In the genomic region with DNA sequence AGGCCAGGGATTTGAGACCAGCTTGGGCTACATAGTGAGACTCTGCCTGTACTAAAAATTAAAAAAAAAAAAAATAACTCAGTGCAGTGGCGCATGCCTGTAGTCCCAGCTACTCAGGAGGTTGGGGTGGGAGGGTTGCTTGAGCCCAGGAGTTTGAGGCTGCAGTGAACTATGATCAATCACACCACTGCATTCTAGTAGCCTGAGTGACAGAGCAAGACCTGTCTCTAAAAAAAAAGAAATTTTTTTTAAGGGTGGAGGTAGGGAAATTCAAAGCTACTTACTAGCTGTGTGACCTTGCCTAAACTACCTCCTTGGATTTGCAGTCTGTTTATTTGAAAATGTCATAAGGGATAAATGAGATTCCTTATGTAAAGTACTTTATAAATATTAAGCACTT, we compare ENCODE assay signal across 17 cellular contexts. TPM values are rescaled to one million over a fixed set of nuclear protein-coding genes. Genes with fewer than 3 reads are reported as not detected.
"Had no signal": no experiment of that assay in that cellular context is flagged by ENCODE, and none has a peak within 500 bp of the region (broad histone marks: within the 10 kb centered on the region; RNA-seq: fewer than 3 reads in every experiment).

No MANE protein-coding gene starts in this region.

- H3K27ac ChIP-seq: colonic mucosa, heart left ventricle, right atrium auricular region, sigmoid colon had no signal

- H3K4me3 ChIP-seq: colonic mucosa, heart left ventricle, right atrium auricular region, sigmoid colon, smooth muscle cell had no signal

- H3K4me2 ChIP-seq: smooth muscle cell had no signal

- H3K9me3 Mint-ChIP-seq: nephron progenitor cell had no signal

- H3K9me3 ChIP-seq: colonic mucosa, heart left ventricle, right atrium auricular region, sigmoid colon had no signal

- H3K4me3 Mint-ChIP-seq: naive thymus-derived CD4-positive, alpha-beta T cell; nephron progenitor cell had no signal

- DNase-seq: colonic mucosa; effector CD4-positive, alpha-beta T cell; heart left ventricle; hippocampal formation; left colon; left ventricle myocardium superior; naive thymus-derived CD4-positive, alpha-beta T cell; nephron progenitor cell; posterior cingulate gyrus; sigmoid colon; stimulated activated CD4-positive, alpha-beta T cell treated with anti-CD3 and anti-CD28 coated beads, Interleukin-2, amount 100 ng/mL, for 48 hours; stimulated activated naive CD4-positive, alpha-beta T cell treated with Interleukin-2 at 50 U/mL for 16 hours; trophoblast cell had no signal

- H3K27ac Mint-ChIP-seq: naive thymus-derived CD4-positive, alpha-beta T cell; nephron progenitor cell had no signal

- H3K36me3 Mint-ChIP-seq: naive thymus-derived CD4-positive, alpha-beta T cell had no signal

- ATAC-seq: heart left ventricle; left colon; left ventricle myocardium superior; naive thymus-derived CD4-positive, alpha-beta T cell had no signal

- H3K27me3 ChIP-seq: right atrium auricular region, sigmoid colon had no signal

- H3K36me3 ChIP-seq: colonic mucosa, heart left ventricle, right atrium auricular region, sigmoid colon had no signal

RNA-seq across cellular contexts. Expression of gene SMPD3, which starts 3.3 kb away (rescaled TPM):
- total RNA-seq: glomerular endothelial cell, pulmonary artery endothelial cell had no signal
